In genomic region chr18:55337908-55338521, GRCh38 we compare ENCODE assay signal across 10 cellular contexts.
A peak's percentile ranks its signal among the peaks of the same experiment; 100 is the strongest.
DNase-seq lines count a peak whose midpoint lies in the region; ATAC-seq and TF ChIP-seq lines count a peak whose summit lies in the region.
"Had no signal": no experiment of that assay in that cellular context is flagged by ENCODE, and none has a peak within 500 bp of the region (broad histone marks: within the 10 kb centered on the region; RNA-seq: fewer than 3 reads in every experiment).

No MANE protein-coding gene starts in this region.

- WGBS in body of pancreas, 2 donors, result 70 to 88% methylated on average over 13 of the region's 13 CpGs

- no peaks in the 10 kb centered on the region for H3K36me3 Mint-ChIP-seq in CD4-positive, alpha-beta memory T cell

- CTCF ChIA-PET in CD4-positive, alpha-beta memory T cell (lab: Charles Lee; ENCODE audit: partially characterized antibody), result no interaction called here

- H3K36me3 ChIP-seq in body of pancreas (replicated peaks in 1 of 2; ENCODE audit: insufficient read depth in 1 of 2, low read depth in 2 of 2), result no peaks in the 10 kb centered on the region
- H3K36me3 ChIP-seq in lower lobe of right lung, result no peaks in the 10 kb centered on the region
- H3K36me3 ChIP-seq in thoracic aorta, result no peaks in the 10 kb centered on the region
- H3K36me3 ChIP-seq in CD4-positive, alpha-beta memory T cell (ENCODE audit: insufficient read depth, low read length), result no peaks in the 10 kb centered on the region
- H3K36me3 ChIP-seq in effector memory CD4-positive, alpha-beta T cell (ENCODE audit: control insufficient read depth, insufficient read depth, low read length), result no peaks in the 10 kb centered on the region

- POLR2A ChIA-PET in CD4-positive, alpha-beta memory T cell (lab: Charles Lee; ENCODE audit: partially characterized antibody), result no interaction called here

- no peak overlapping the region for H3K4me3 Mint-ChIP-seq in CD4-positive, alpha-beta memory T cell
- H3K4me3 Mint-ChIP-seq: activated T-cell treated with anti-CD3 and anti-CD28 coated beads, Interleukin-2, amount 50 U/mL, for 24 hours had no signal

- no peaks in the 10 kb centered on the region for H3K9me3 ChIP-seq in body of pancreas
- no peaks in the 10 kb centered on the region for H3K9me3 ChIP-seq in lower lobe of right lung
- H3K9me3 ChIP-seq in thoracic aorta, result no peaks in the 10 kb centered on the region
- H3K9me3 ChIP-seq in CD4-positive, alpha-beta memory T cell (ENCODE audit: control insufficient read depth in 1 of 2, low read length in 2 of 2), result no peaks in the 10 kb centered on the region
- no peaks in the 10 kb centered on the region for H3K9me3 ChIP-seq in effector memory CD4-positive, alpha-beta T cell (ENCODE audit: control insufficient read depth, low read length)

- DNase-seq in body of pancreas (peak in 1 of 4 donors; percentile 10), lower lobe of right lung (no peak), thoracic aorta (ENCODE audit: low spot score) (no peak), NCI-H2029 treated with DMSO at 0.1 percent for 48 hours (lab: John Stamatoyannopoulos, UW) (no peak)
- no peak for DNase-seq in CD4-positive, alpha-beta memory T cell
- no peak for DNase-seq in effector memory CD4-positive, alpha-beta T cell
- DNase-seq: activated T-cell treated with anti-CD3 and anti-CD28 coated beads, Interleukin-2, amount 50 U/mL, for 24 hours; PC-9 had no signal

- H3K4me1 Mint-ChIP-seq in CD4-positive, alpha-beta memory T cell, result no peaks in the 10 kb centered on the region

- H3K9me3 Mint-ChIP-seq in CD4-positive, alpha-beta memory T cell, result peaks cover 0 to 4% (median 0%) of the 10 kb centered on the region in 8 donors
- H3K9me3 Mint-ChIP-seq: activated T-cell treated with anti-CD3 and anti-CD28 coated beads, Interleukin-2, amount 50 U/mL, for 24 hours had no signal

- no peaks in the 10 kb centered on the region for H3K27me3 Mint-ChIP-seq in CD4-positive, alpha-beta memory T cell
- H3K27me3 Mint-ChIP-seq: activated T-cell treated with anti-CD3 and anti-CD28 coated beads, Interleukin-2, amount 50 U/mL, for 24 hours had no signal

- no peak for TF ChIP-seq CTCF in body of pancreas (IDR thresholded peaks at IDR 0.05)
- TF ChIP-seq CTCF in lower lobe of right lung (IDR thresholded peaks at IDR 0.05), result no peak
- no peak for TF ChIP-seq CTCF in thoracic aorta (IDR thresholded peaks at IDR 0.05)

- H3K27me3 ChIP-seq in body of pancreas (no peaks in the 10 kb centered on the region), lower lobe of right lung (ENCODE audit: low read depth) (no peaks in the 10 kb centered on the region), thoracic aorta (replicated peaks; ENCODE audit: insufficient read depth) (no peaks in the 10 kb centered on the region)
- H3K27me3 ChIP-seq in CD4-positive, alpha-beta memory T cell (ENCODE audit: insufficient read depth, low read length), result no peaks in the 10 kb centered on the region
- H3K27me3 ChIP-seq in effector memory CD4-positive, alpha-beta T cell (replicated peaks; ENCODE audit: control insufficient read depth, insufficient read depth, low read length, poor library complexity, severe bottlenecking), result no peaks in the 10 kb centered on the region

- intact Hi-C loops in body of pancreas (cut with DNase I), result no loop called here
- intact Hi-C loops in lower lobe of right lung (cut with DNase I), result no loop called here
- intact Hi-C loops in CD4-positive, alpha-beta memory T cell (cut with micrococcal nuclease), result no loop called here

- ATAC-seq in HG02623 (IDR thresholded peaks at IDR 0.05; ENCODE audit: unreplicated experiment) (peak; percentile 40), body of pancreas (peak; percentile 21), lower lobe of right lung (peak; percentile 69 to 79), thoracic aorta (ENCODE audit: insufficient number of reproducible peaks, low FRiP score, low read depth) (peak; percentile 83), HG03460 (IDR thresholded peaks at IDR 0.05; ENCODE audit: unreplicated experiment) (no peak)

- no peak overlapping the region for H3K27ac Mint-ChIP-seq in CD4-positive, alpha-beta memory T cell
- H3K27ac Mint-ChIP-seq: activated T-cell treated with anti-CD3 and anti-CD28 coated beads, Interleukin-2, amount 50 U/mL, for 24 hours had no signal

- H3K4me3 ChIP-seq in body of pancreas, result no peak overlapping the region
- peak overlapping the region; percentile 10 for H3K4me3 ChIP-seq in lower lobe of right lung
- peak overlapping the region; percentile 57 for H3K4me3 ChIP-seq in thoracic aorta
- no peak overlapping the region for H3K4me3 ChIP-seq in CD4-positive, alpha-beta memory T cell (ENCODE audit: low read length in 2 of 2)
- H3K4me3 ChIP-seq in effector memory CD4-positive, alpha-beta T cell (ENCODE audit: insufficient read depth, low read depth, low read length, poor library complexity, severe bottlenecking), result no peak overlapping the region
- H3K4me3 ChIP-seq: PC-9 had no signal

- H3K4me1 ChIP-seq in body of pancreas, result no peaks in the 10 kb centered on the region
- peaks cover 29% of the 10 kb centered on the region for H3K4me1 ChIP-seq in lower lobe of right lung
- H3K4me1 ChIP-seq in thoracic aorta (ENCODE audit: control insufficient read depth in 1 of 2, low read depth in 2 of 2), result peaks cover 2 to 23% of the 10 kb centered on the region in 2 donors
- H3K4me1 ChIP-seq in CD4-positive, alpha-beta memory T cell (ENCODE audit: insufficient read depth, low read length), result no peaks in the 10 kb centered on the region
- H3K4me1 ChIP-seq in effector memory CD4-positive, alpha-beta T cell (ENCODE audit: control insufficient read depth, insufficient read depth, low read length, poor library complexity, severe bottlenecking), result no peaks in the 10 kb centered on the region

- H3K27ac ChIP-seq in body of pancreas, result peak overlapping the region in 1 of 4 donors; percentile 61
- H3K27ac ChIP-seq in lower lobe of right lung, result peak overlapping the region; percentile 78
- peak overlapping the region; percentile 71 to 75 for H3K27ac ChIP-seq in thoracic aorta
- no peak overlapping the region for H3K27ac ChIP-seq in CD4-positive, alpha-beta memory T cell (ENCODE audit: low read depth, low read length)
- H3K27ac ChIP-seq in effector memory CD4-positive, alpha-beta T cell (ENCODE audit: insufficient read depth, low read length, poor library complexity, severe bottlenecking), result no peak overlapping the region
- H3K27ac ChIP-seq: PC-9 had no signal

- no peak for TF ChIP-seq POLR2A in body of pancreas (IDR thresholded peaks at IDR 0.05)

Comparison
In these comparisons a context has a peak if more than half of its experiments do, and no peak if none do; other contexts are left out.
1. H3K27ac ChIP-seq: peak in lower lobe of right lung (single experiment) and thoracic aorta (2 of 2); none in CD4-positive, alpha-beta memory T cell (single experiment) and effector memory CD4-positive, alpha-beta T cell (single experiment).
2. H3K4me3 ChIP-seq: peak in lower lobe of right lung (single experiment) and thoracic aorta (single experiment); none in body of pancreas (0 of 2), CD4-positive, alpha-beta memory T cell (0 of 2) and effector memory CD4-positive, alpha-beta T cell (single experiment).